ENCODE assay signal across 1 cellular context in genomic region chr2:20538308-20539132, GRCh38.
A peak's percentile ranks its signal among the peaks of the same experiment; 100 is the strongest.
TF ChIP-seq lines count a peak whose summit lies in the region.

No MANE protein-coding gene starts in this region.

TF ChIP-seq in HepG2, 621 proteins besides CTCF, POLR2A, EP300 and RAD21 (continued from another document and continues in another):
- TF ChIP-seq ZNF275 (CRISPR knock-in tag; IDR thresholded peaks at IDR 0.05; ENCODE audit: borderline replicate concordance) = peak; percentile 88
- TF ChIP-seq ATF7 (IDR thresholded peaks at IDR 0.05) = no peak
- TF ChIP-seq ATF7 (CRISPR knock-in tag; IDR thresholded peaks at IDR 0.05) = peak; percentile 66
- TF ChIP-seq GFI1 (CRISPR knock-in tag; IDR thresholded peaks at IDR 0.05; ENCODE audit: borderline replicate concordance) = peak; percentile 42; the same call in 1 of the 2 replicates
- TF ChIP-seq ZNF282 (IDR thresholded peaks at IDR 0.05; ENCODE audit: partially characterized antibody) = no peak
- peak; percentile 87 for TF ChIP-seq MEIS1 (CRISPR knock-in tag; IDR thresholded peaks at IDR 0.05; ENCODE audit: borderline replicate concordance)
- peak; percentile 46 for TF ChIP-seq JUND (CRISPR knock-in tag; IDR thresholded peaks at IDR 0.05)
- no peak; the same call in 1 of the 2 replicates for TF ChIP-seq ZBTB49 (CRISPR knock-in tag; IDR thresholded peaks at IDR 0.05; ENCODE audit: borderline replicate concordance)
- TF ChIP-seq TCF7 (IDR thresholded peaks at IDR 0.05; ENCODE audit: low read depth) = peak; percentile 54
- TF ChIP-seq SKI (IDR thresholded peaks at IDR 0.05; ENCODE audit: partially characterized antibody) = peak; percentile 86
- peak; percentile 87; the same call in 1 of the 2 replicates for TF ChIP-seq RARG (CRISPR knock-in tag; IDR thresholded peaks at IDR 0.05; ENCODE audit: low read depth)
- peak; percentile 16 for TF ChIP-seq ZNF407 (CRISPR knock-in tag; IDR thresholded peaks at IDR 0.05; ENCODE audit: not compliant biosample characterization)
- TF ChIP-seq HDAC2 (CRISPR knock-in tag; IDR thresholded peaks at IDR 0.05) = peak; percentile 89
- no peak for TF ChIP-seq TCF12 (IDR thresholded peaks at IDR 0.05)
- no peak; the same call in 1 of the 2 replicates for TF ChIP-seq TCF12 (CRISPR knock-in tag; IDR thresholded peaks at IDR 0.05)
- peak; percentile 96 for TF ChIP-seq PATZ1 (CRISPR knock-in tag; IDR thresholded peaks at IDR 0.05)
- no peak for TF ChIP-seq REL (CRISPR knock-in tag; conservative IDR thresholded peaks at IDR 0.05)
- 0 out of 2 replicates have a peak, but pooled peaks have one; percentile 92 for TF ChIP-seq NR1H2 (CRISPR knock-in tag; IDR thresholded peaks at IDR 0.05; ENCODE audit: borderline replicate concordance, low read depth)
- no peak for TF ChIP-seq ZNF850 (CRISPR knock-in tag; conservative IDR thresholded peaks at IDR 0.05)
- peak; percentile 70; the same call in 1 of the 2 replicates for TF ChIP-seq E2F2 (CRISPR knock-in tag; IDR thresholded peaks at IDR 0.05; ENCODE audit: borderline replicate concordance)
- TF ChIP-seq SYNCRIP (IDR thresholded peaks at IDR 0.05; ENCODE audit: insufficient read depth, low read depth, low read length) = no peak
- TF ChIP-seq HOXA5 (CRISPR knock-in tag; IDR thresholded peaks at IDR 0.05) = 0 out of 2 replicates have a peak, but pooled peaks have one; percentile 25
- no peak for TF ChIP-seq PLRG1 (conservative IDR thresholded peaks at IDR 0.05)
- TF ChIP-seq TBX2 (CRISPR knock-in tag; IDR thresholded peaks at IDR 0.05; ENCODE audit: borderline replicate concordance) = peak; percentile 92
- TF ChIP-seq ZNF83 (CRISPR knock-in tag; IDR thresholded peaks at IDR 0.05; ENCODE audit: borderline replicate concordance) = no peak
- no peak; the same call in 1 of the 2 replicates for TF ChIP-seq DPF2 (CRISPR knock-in tag; IDR thresholded peaks at IDR 0.05; ENCODE audit: borderline replicate concordance, low read depth)
- TF ChIP-seq ZNF616 (CRISPR knock-in tag; IDR thresholded peaks at IDR 0.05; ENCODE audit: low read depth) = no peak
- peak; percentile 21; the same call in 1 of the 2 replicates for TF ChIP-seq HMG20B (CRISPR knock-in tag; conservative IDR thresholded peaks at IDR 0.05)
- TF ChIP-seq HMG20A (CRISPR knock-in tag; IDR thresholded peaks at IDR 0.05; ENCODE audit: borderline replicate concordance) = peak; percentile 59
- 0 out of 2 replicates have a peak, but pooled peaks have one; percentile 21 for TF ChIP-seq HHEX (CRISPR knock-in tag; IDR thresholded peaks at IDR 0.05)
- TF ChIP-seq TOE1 (CRISPR knock-in tag; IDR thresholded peaks at IDR 0.05) = no peak
- TF ChIP-seq CREB1 (IDR thresholded peaks at IDR 0.05) = no peak
- TF ChIP-seq CREB1 (CRISPR knock-in tag; IDR thresholded peaks at IDR 0.05) = peak; percentile 76
- 0 out of 2 replicates have a peak, but pooled peaks have one; percentile 77 for TF ChIP-seq ZNF354B (CRISPR knock-in tag; IDR thresholded peaks at IDR 0.05)
- TF ChIP-seq KMT2B (CRISPR knock-in tag; IDR thresholded peaks at IDR 0.05) = 0 out of 2 replicates have a peak, but pooled peaks have one; percentile 14
- 0 out of 2 replicates have a peak, but pooled peaks have one; percentile 49 for TF ChIP-seq ZSCAN5A (CRISPR knock-in tag; IDR thresholded peaks at IDR 0.05; ENCODE audit: borderline replicate concordance)
- no peak for TF ChIP-seq WIZ (CRISPR knock-in tag; IDR thresholded peaks at IDR 0.05)
- peak; percentile 24; the same call in 1 of the 2 replicates for TF ChIP-seq ZHX1 (CRISPR knock-in tag; IDR thresholded peaks at IDR 0.05; ENCODE audit: low read depth)
